1 cellular context compared by ENCODE assay signal in genomic region chr1:26810105-26810504, GRCh38.
TF ChIP-seq lines count a peak whose summit lies in the region.
"Not testable (repeated sequence)": the region's sequence is repeated elsewhere in the genome, so short reads cannot be mapped to it uniquely, and the experiment has no call there.

No MANE protein-coding gene starts in this region.

TF ChIP-seq in HepG2, 621 proteins besides CTCF, POLR2A, EP300 and RAD21:
- TF ChIP-seq CEBPG (CRISPR knock-in tag; IDR thresholded peaks at IDR 0.05) (peak; percentile 5; the same call in 1 of the 2 replicates), SALL1 (CRISPR knock-in tag; IDR thresholded peaks at IDR 0.05) (0 out of 2 replicates have a peak, but pooled peaks have one; percentile 16), SMC3 (IDR thresholded peaks at IDR 0.05; ENCODE audit: low read length) (peak; percentile 80), ZNF710 (CRISPR knock-in tag; IDR thresholded peaks at IDR 0.05; ENCODE audit: borderline replicate concordance) (0 out of 2 replicates have a peak, but pooled peaks have one; percentile 1), ZNF687 (CRISPR knock-in tag; IDR thresholded peaks at IDR 0.05) (peak; percentile 27; the same call in 1 of the 2 replicates), ZNF362 (CRISPR knock-in tag; IDR thresholded peaks at IDR 0.05; ENCODE audit: borderline replicate concordance) (peak; percentile 96), ZNF576 (CRISPR knock-in tag; IDR thresholded peaks at IDR 0.05) (0 out of 2 replicates have a peak, but pooled peaks have one; percentile 67), MAFF (IDR thresholded peaks at IDR 0.05; ENCODE audit: low read depth, low read length) (peak; percentile 31; the same call in 1 of the 2 replicates), CREB1 (CRISPR knock-in tag; IDR thresholded peaks at IDR 0.05) (peak; percentile 45; the same call in 1 of the 2 replicates), XRCC5 (optimal IDR thresholded peaks at IDR 0.05; ENCODE audit: low read length) (peak; percentile 53), TEAD3 (CRISPR knock-in tag; optimal IDR thresholded peaks at IDR 0.05; ENCODE audit: borderline replicate concordance) (peak; percentile 62), ZFP1 (CRISPR knock-in tag; IDR thresholded peaks at IDR 0.05) (peak; percentile 71; the same call in 1 of the 2 replicates), STAG1 (CRISPR knock-in tag; IDR thresholded peaks at IDR 0.05) (peak; percentile 58), HMGXB4 (CRISPR knock-in tag; IDR thresholded peaks at IDR 0.05; ENCODE audit: borderline replicate concordance in 1 of 2, low read depth in 1 of 2) (0 out of 4 replicates have a peak, but pooled peaks of 1 of the 2 experiments have one; percentile 34), PATZ1 (CRISPR knock-in tag; IDR thresholded peaks at IDR 0.05) (0 out of 2 replicates have a peak, but pooled peaks have one; percentile 26)
- not testable (repeated sequence) for TF ChIP-seq CREB1 (IDR thresholded peaks at IDR 0.05)
